Comparison of ENCODE assay signal across 7 cellular contexts in the genomic region with DNA sequence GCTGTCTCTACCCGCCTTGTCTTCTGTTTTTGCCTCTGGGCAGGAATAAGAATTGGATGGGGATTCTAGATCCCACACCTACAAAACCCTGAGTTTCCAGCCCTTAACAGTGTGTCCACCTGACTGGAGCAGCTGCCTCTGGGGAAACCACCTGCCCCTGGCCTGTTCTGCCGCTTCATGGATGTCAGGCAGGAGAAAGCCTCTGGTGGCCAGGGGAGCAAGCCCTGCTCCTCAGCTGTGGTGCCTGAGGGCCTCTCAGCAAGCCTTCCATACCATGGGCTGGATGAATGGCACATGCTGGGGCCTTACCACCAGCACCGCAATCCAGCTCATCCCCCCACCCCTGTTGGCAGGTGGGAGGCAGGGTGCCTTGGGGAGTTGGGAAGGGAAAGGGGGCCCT. TPM values are rescaled to one million over a fixed set of nuclear protein-coding genes. Genes with fewer than 3 reads are reported as not detected.
"Had no signal": no experiment of that assay in that cellular context is flagged by ENCODE, and none has a peak within 500 bp of the region (broad histone marks: within the 10 kb centered on the region; RNA-seq: fewer than 3 reads in every experiment).

No MANE protein-coding gene starts in this region.

- H3K4me1 Mint-ChIP-seq: GM23338 had no signal

- DNase-seq: H7, IMR-90 had no signal

- H3K4me3 Mint-ChIP-seq: GM23338 had no signal

- H3K27ac Mint-ChIP-seq: GM23338 had no signal

- H2AFZ ChIP-seq: GM23338 had no signal

- ATAC-seq: GM23338, HCT116, K562 had no signal

- H3K4me2 ChIP-seq: GM23338 had no signal

- H3K9me3 Mint-ChIP-seq: GM23338 had no signal

- H3K4me1 ChIP-seq: HAP-1 had no signal

- H3K9me3 ChIP-seq: HAP-1 had no signal

- FAIRE-seq: HTR-8/SVneo, K562 had no signal

- H3K4me3 ChIP-seq: GM23338, HAP-1, K562 had no signal

RNA-seq across cellular contexts. Expression of a gene that starts 5.3 kb away (rescaled TPM):
- total RNA-seq: IMR-90 had no signal
- polyA plus RNA-seq: IMR-90 had no signal
